ENCODE assay signal across 1 cellular context in genomic region chr15:58527573-58528196, GRCh38.
TF ChIP-seq lines count a peak whose summit lies in the region.

No MANE protein-coding gene starts in this region.

TF ChIP-seq in endothelial cell of umbilical vein, 7 proteins besides CTCF, POLR2A, EP300 and RAD21:
- no peak for TF ChIP-seq EZH2 (IDR thresholded peaks at IDR 0.05; ENCODE audit: borderline replicate concordance, low read depth, low read length, severe bottlenecking)
- TF ChIP-seq POLR2AphosphoS5 (IDR thresholded peaks at IDR 0.05; ENCODE audit: insufficient read depth, low read depth, low read length), result no peak
- no peak for TF ChIP-seq JUN (IDR thresholded peaks at IDR 0.05; ENCODE audit: borderline replicate concordance, insufficient read depth, insufficient read length, low read depth)
- TF ChIP-seq FOS (IDR thresholded peaks at IDR 0.05; ENCODE audit: borderline replicate concordance, insufficient read depth, low read length), result no peak
- TF ChIP-seq MYC (IDR thresholded peaks at IDR 0.05; ENCODE audit: low read depth, low read length), result no peak
- TF ChIP-seq GATA2 (IDR thresholded peaks at IDR 0.05; ENCODE audit: insufficient read depth, insufficient read length, low read depth, low read length), result no peak
- TF ChIP-seq MAX (IDR thresholded peaks at IDR 0.05; ENCODE audit: insufficient read depth, insufficient read length), result no peak
